ENCODE assay signal across 8 cellular contexts in genomic region chr2:9813312-9814128, GRCh38. TPM values are rescaled to one million over a fixed set of nuclear protein-coding genes. Genes with fewer than 3 reads are reported as not detected.
DNase-seq lines count a peak whose midpoint lies in the region; ATAC-seq and TF ChIP-seq lines count a peak whose summit lies in the region.

No MANE protein-coding gene starts in this region.

- H3K9me3 Mint-ChIP-seq in neural progenitor cell, result no peaks in the 10 kb centered on the region

- CTCF ChIA-PET in PC-9 (lab: Charles Lee), result interaction anchor here (0.7 to 1.3 kb wide), 2 partner anchors 101 to 134 kb away, joined by 6 to 13 read pairs; no protein-coding TSS in a partner anchor

- H4K20me1 ChIP-seq in PC-9 (ENCODE audit: insufficient read depth), result no peaks in the 10 kb centered on the region
- H4K20me1 ChIP-seq in neural progenitor cell (ENCODE audit: low read depth), result no peaks in the 10 kb centered on the region

- POLR2A ChIA-PET in PC-9 (lab: Charles Lee; ENCODE audit: unreplicated experiment), result no interaction called here

- H3K9me3 ChIP-seq in PC-9 (ENCODE audit: insufficient read depth, low read depth) (no peaks in the 10 kb centered on the region), neural progenitor cell (ENCODE audit: low read depth) (no peaks in the 10 kb centered on the region), subcutaneous abdominal adipose tissue (ENCODE audit: control insufficient read depth in 5 of 5, low read length in 5 of 5) (no peaks in the 10 kb centered on the region)

- H3K27me3 Mint-ChIP-seq in neural progenitor cell (ENCODE audit: insufficient read depth, low read depth), result peaks cover 5% of the 10 kb centered on the region

- TF ChIP-seq CTCF in PC-9 (conservative IDR thresholded peaks at IDR 0.05), result peak; percentile 97
- TF ChIP-seq CTCF in neural progenitor cell (IDR thresholded peaks at IDR 0.05), result peak; percentile 94

- no peak overlapping the region for H3K4me3 ChIP-seq in PC-9
- H3K4me3 ChIP-seq in neural progenitor cell, result no peak overlapping the region
- H3K4me3 ChIP-seq in subcutaneous abdominal adipose tissue (ENCODE audit: low read depth in 1 of 5, low read length in 5 of 5), result peak overlapping the region in 4 of 5 donors; percentile 36 to 56 (median 42)

- H3K4me1 ChIP-seq in PC-9 (replicated peaks; ENCODE audit: insufficient read depth) (peaks cover 52% of the 10 kb centered on the region), neural progenitor cell (peaks cover 3% of the 10 kb centered on the region), subcutaneous abdominal adipose tissue (ENCODE audit: control insufficient read depth in 5 of 5, insufficient read depth in 5 of 5, low read length in 5 of 5) (peaks cover 7 to 20% (median 17%) of the 10 kb centered on the region in 5 donors)

- H3K4me2 ChIP-seq in PC-9 (peak overlapping the region; percentile 69), neural progenitor cell (peak overlapping the region; percentile 64)

- H3K4me1 Mint-ChIP-seq in neural progenitor cell, result peaks cover 10% of the 10 kb centered on the region

- H3K9me2 ChIP-seq in PC-9 (ENCODE audit: insufficient read depth), result no peaks in the 10 kb centered on the region

- DNase-seq in GM03348 (ENCODE audit: low spot score) (peak; percentile 87), PC-9 (peak; percentile 23 to 67), fibroblast of gingiva (ENCODE audit: low read depth) (peak; percentile 44), neural progenitor cell (ENCODE audit: low spot score) (peak; percentile 92), cortex of kidney (lab: John Stamatoyannopoulos, UW) (no peak)
- DNase-seq in activated T-cell treated with anti-CD3 and anti-CD28 coated beads, Interleukin-2, amount 50 U/mL, for 48 hours, result peak; percentile 85

- H3F3A ChIP-seq in PC-9 (ENCODE audit: insufficient read depth, low read depth), result peaks cover 18% of the 10 kb centered on the region; the same call in 1 of the 2 replicates
- H3F3A ChIP-seq in neural progenitor cell (ENCODE audit: low read depth), result no peaks in the 10 kb centered on the region

- no peak overlapping the region for H3K9ac ChIP-seq in neural progenitor cell
- H3K9ac ChIP-seq in subcutaneous abdominal adipose tissue (ENCODE audit: low read length in 5 of 5), result peak overlapping the region in 2 of 5 donors; percentile 42 to 49

- intact Hi-C loops in PC-9 (cut with micrococcal nuclease; ENCODE audit: unreplicated experiment), result loop anchor here (1.0 to 5.0 kb wide), 3 partner anchors 29 to 129 kb away; partner anchors contain the start of gene TAF1B

- H3K79me2 ChIP-seq in PC-9 (ENCODE audit: low read depth) (no peaks in the 10 kb centered on the region), neural progenitor cell (ENCODE audit: low read depth) (no peaks in the 10 kb centered on the region)

- no peak overlapping the region for H3K27ac Mint-ChIP-seq in neural progenitor cell

- H3K27me3 ChIP-seq in PC-9 (ENCODE audit: insufficient read depth, low read depth) (no peaks in the 10 kb centered on the region), neural progenitor cell (no peaks in the 10 kb centered on the region), subcutaneous abdominal adipose tissue (ENCODE audit: control insufficient read depth in 5 of 5, insufficient read depth in 4 of 5, low read length in 5 of 5) (no peaks in the 10 kb centered on the region)

- no peaks in the 10 kb centered on the region for H3K36me3 Mint-ChIP-seq in neural progenitor cell

- H3K4me3 Mint-ChIP-seq in neural progenitor cell, result no peak overlapping the region

- H3K27ac ChIP-seq in PC-9 (no peak overlapping the region), neural progenitor cell (no peak overlapping the region), subcutaneous abdominal adipose tissue (ENCODE audit: low read depth, low read length) (peak overlapping the region; percentile 46)

- H2AFZ ChIP-seq in PC-9 (peak overlapping the region; percentile 41), neural progenitor cell (replicated peaks) (peak overlapping the region; percentile 97)

- H3K36me3 ChIP-seq in PC-9 (ENCODE audit: low read depth), result no peaks in the 10 kb centered on the region
- no peaks in the 10 kb centered on the region for H3K36me3 ChIP-seq in neural progenitor cell
- no peaks in the 10 kb centered on the region for H3K36me3 ChIP-seq in subcutaneous abdominal adipose tissue (ENCODE audit: control insufficient read depth in 5 of 5, insufficient read depth in 5 of 5, low read length in 5 of 5)

- BruUV-seq in PC-9 (replicated peaks; lab: Mats Ljungman, UMichigan), result no TSS peak

- peak; percentile 77 for ATAC-seq in HG03520 (IDR thresholded peaks at IDR 0.05; ENCODE audit: unreplicated experiment)

RNA-seq across cellular contexts. Expression of gene TAF1B, which starts 29.8 kb away (rescaled TPM):
- total RNA-seq in PC-9 (2021), result 23.8 and 24.8 TPM in 2 replicates
- 53.8 and 86.3 TPM in 2 replicates for total RNA-seq in neural progenitor cell (ENCODE audit: low replicate concordance)

Comparison
In these comparisons a context has a peak if more than half of its experiments do, and no peak if none do; other contexts are left out.
1. H3K4me3 ChIP-seq: peak in subcutaneous abdominal adipose tissue (4 of 5); none in PC-9 (single experiment) and neural progenitor cell (single experiment).